In the genomic region with DNA sequence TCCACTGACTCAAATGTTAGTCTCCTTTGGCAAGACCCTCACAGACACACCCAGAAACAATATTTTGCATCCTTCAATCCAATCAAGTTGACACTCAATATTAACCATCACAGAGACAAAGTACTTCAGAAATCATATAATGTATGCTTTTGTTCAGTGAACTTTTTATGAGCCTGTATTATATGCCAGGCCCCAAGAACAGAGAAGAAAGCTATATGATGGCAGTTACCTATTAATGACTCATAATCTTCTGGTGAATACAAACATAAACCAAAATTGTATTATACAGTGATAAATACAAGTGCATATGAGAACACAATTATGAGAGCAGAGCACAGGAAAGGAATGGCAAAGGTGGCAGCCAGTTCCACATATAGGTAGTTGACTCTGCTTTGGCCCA, we compare ENCODE assay signal across 25 cellular contexts.
"Had no signal": no experiment of that assay in that cellular context is flagged by ENCODE, and none has a peak within 500 bp of the region (broad histone marks: within the 10 kb centered on the region; RNA-seq: fewer than 3 reads in every experiment).

No MANE protein-coding gene starts in this region.

- H3K4me3 ChIP-seq: colonic mucosa, coronary artery, dorsolateral prefrontal cortex, esophagus muscularis mucosa, esophagus squamous epithelium, gastrocnemius medialis, gastroesophageal sphincter, heart left ventricle, heart right ventricle had no signal

- H3K36me3 ChIP-seq: colonic mucosa, esophagus muscularis mucosa, esophagus squamous epithelium, gastrocnemius medialis, gastroesophageal sphincter, heart left ventricle, heart right ventricle had no signal

- H3K4me3 Mint-ChIP-seq: dendritic cell treated with granulocyte-macrophage colony-stimulating factor and Interleukin-4, amounts not matched to agents 40 ng/mL and 50 ng/mL, for 4 days; effector memory CD8-positive, alpha-beta T cell; endodermal cell had no signal

- H3K27me3 ChIP-seq: colonic mucosa, dorsolateral prefrontal cortex, esophagus muscularis mucosa, esophagus squamous epithelium, foreskin keratinocyte, gastrocnemius medialis, gastroesophageal sphincter, heart left ventricle, heart right ventricle had no signal

- H3K4me1 Mint-ChIP-seq: endodermal cell had no signal

- H3K27me3 Mint-ChIP-seq: dendritic cell treated with granulocyte-macrophage colony-stimulating factor and Interleukin-4, amounts not matched to agents 40 ng/mL and 50 ng/mL, for 4 days; effector memory CD8-positive, alpha-beta T cell had no signal

- H3K27ac Mint-ChIP-seq: dendritic cell treated with granulocyte-macrophage colony-stimulating factor and Interleukin-4, amounts not matched to agents 40 ng/mL and 50 ng/mL, for 4 days; effector memory CD8-positive, alpha-beta T cell; endodermal cell had no signal

- H3K4me1 ChIP-seq: colonic mucosa, esophagus muscularis mucosa, esophagus squamous epithelium, foreskin keratinocyte, gastrocnemius medialis, gastroesophageal sphincter, heart left ventricle, heart right ventricle had no signal

- H3K27ac ChIP-seq: colonic mucosa, coronary artery, dorsolateral prefrontal cortex, epithelial cell of prostate, esophagus muscularis mucosa, esophagus squamous epithelium, foreskin keratinocyte, gastrocnemius medialis, gastroesophageal sphincter, heart left ventricle, heart right ventricle had no signal

- H3K9me3 ChIP-seq: esophagus muscularis mucosa, esophagus squamous epithelium, gastrocnemius medialis, gastroesophageal sphincter had no signal

- ATAC-seq: effector memory CD8-positive, alpha-beta T cell; esophagus mucosa; foreskin keratinocyte; gastrocnemius medialis; gastroesophageal sphincter; heart left ventricle; heart right ventricle had no signal

- DNase-seq: colonic mucosa; cortex of kidney; dermis blood vessel endothelial cell; dorsolateral prefrontal cortex; effector CD4-positive, alpha-beta T cell; effector CD8-positive, alpha-beta T cell; effector memory CD4-positive, alpha-beta T cell; effector memory CD8-positive, alpha-beta T cell; endodermal cell; erythroblast; esophagus squamous epithelium; foreskin fibroblast; foreskin keratinocyte; foreskin melanocyte; gastrocnemius medialis; glutamatergic neuron; head of caudate nucleus; heart left ventricle; heart right ventricle had no signal
